In the genomic region with DNA sequence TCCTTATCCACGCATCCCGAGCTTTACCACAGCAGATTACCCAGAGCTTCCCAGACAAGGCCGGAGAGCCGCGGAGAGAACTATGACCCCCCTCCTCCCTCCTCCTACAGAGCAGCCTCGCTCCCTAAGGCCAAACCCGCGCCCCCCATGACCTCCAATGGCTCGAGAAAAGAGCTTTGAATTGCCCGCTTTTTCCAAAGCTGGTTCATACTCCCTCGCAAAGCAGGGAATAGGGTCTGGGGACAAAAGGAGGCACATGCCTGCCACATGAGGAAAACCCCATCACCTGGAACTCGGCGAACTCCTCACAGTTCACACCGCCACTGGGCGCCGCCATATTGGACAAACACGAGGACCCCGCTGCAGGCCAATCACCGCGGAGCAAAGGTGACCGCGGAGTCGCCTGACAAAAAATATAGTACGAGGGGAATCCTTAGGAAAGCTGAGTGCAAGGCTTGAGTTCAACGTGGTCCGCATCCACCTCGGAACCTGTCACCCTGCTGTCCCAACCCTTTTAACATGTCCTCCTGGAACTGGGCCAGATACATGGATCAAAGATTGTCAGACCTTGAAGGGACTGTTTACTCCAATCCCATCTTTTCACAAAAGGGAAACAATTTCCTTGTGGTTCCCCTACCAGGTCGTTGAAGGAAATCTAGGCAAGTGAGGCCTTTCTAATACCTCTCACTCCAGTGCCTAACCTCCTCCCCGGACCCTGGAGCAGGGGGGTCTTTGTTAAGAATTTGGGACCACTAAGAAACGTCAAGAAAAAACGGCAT, we compare ENCODE assay signal across 1 cellular context.
TF ChIP-seq lines count a peak whose summit lies in the region.

A gene (minus strand): TSS at position 344 of the 779 bp plus-strand sequence. CDS start 7 bp downstream, at position 337.

TF ChIP-seq in K562, 482 proteins besides CTCF, POLR2A, EP300 and RAD21 (continued from another document):
- TF ChIP-seq SP1 (CRISPR knock-in tag; IDR thresholded peaks at IDR 0.05), result 0 out of 2 replicates have a peak, but pooled peaks have one; percentile 30
- no peak for TF ChIP-seq ZC3H4 (CRISPR knock-in tag; IDR thresholded peaks at IDR 0.05; ENCODE audit: borderline replicate concordance)
- peak; percentile 54; the same call in 1 of the 2 replicates for TF ChIP-seq NR2C1 (IDR thresholded peaks at IDR 0.05)
- TF ChIP-seq NR2C1 (tag; IDR thresholded peaks at IDR 0.05), result peak; percentile 46; the same call in 1 of the 2 replicates
- TF ChIP-seq, protein P1, sequence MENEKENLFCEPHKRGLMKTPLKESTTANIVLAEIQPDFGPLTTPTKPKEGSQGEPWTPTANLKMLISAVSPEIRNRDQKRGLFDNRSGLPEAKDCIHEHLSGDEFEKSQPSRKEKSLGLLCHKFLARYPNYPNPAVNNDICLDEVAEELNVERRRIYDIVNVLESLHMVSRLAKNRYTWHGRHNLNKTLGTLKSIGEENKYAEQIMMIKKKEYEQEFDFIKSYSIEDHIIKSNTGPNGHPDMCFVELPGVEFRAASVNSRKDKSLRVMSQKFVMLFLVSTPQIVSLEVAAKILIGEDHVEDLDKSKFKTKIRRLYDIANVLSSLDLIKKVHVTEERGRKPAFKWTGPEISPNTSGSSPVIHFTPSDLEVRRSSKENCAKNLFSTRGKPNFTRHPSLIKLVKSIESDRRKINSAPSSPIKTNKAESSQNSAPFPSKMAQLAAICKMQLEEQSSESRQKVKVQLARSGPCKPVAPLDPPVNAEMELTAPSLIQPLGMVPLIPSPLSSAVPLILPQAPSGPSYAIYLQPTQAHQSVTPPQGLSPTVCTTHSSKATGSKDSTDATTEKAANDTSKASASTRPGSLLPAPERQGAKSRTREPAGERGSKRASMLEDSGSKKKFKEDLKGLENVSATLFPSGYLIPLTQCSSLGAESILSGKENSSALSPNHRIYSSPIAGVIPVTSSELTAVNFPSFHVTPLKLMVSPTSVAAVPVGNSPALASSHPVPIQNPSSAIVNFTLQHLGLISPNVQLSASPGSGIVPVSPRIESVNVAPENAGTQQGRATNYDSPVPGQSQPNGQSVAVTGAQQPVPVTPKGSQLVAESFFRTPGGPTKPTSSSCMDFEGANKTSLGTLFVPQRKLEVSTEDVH (IDR thresholded peaks at IDR 0.05; ENCODE audit: low read depth, partially characterized antibody), result no peak
- no peak for TF ChIP-seq HSF4 (CRISPR knock-in tag; IDR thresholded peaks at IDR 0.05; ENCODE audit: borderline replicate concordance)
- TF ChIP-seq HEY1 (CRISPR knock-in tag; IDR thresholded peaks at IDR 0.05; ENCODE audit: borderline replicate concordance), result no peak
TF ChIP-seq in K562: peak in this region for 61.
